Comparison of ENCODE assay signal across 15 cellular contexts in genomic region chr13:35699181-35699580, GRCh38.
DNase-seq lines count a peak whose midpoint lies in the region; ATAC-seq and TF ChIP-seq lines count a peak whose summit lies in the region.
"Had no signal": no experiment of that assay in that cellular context is flagged by ENCODE, and none has a peak within 500 bp of the region (broad histone marks: within the 10 kb centered on the region; RNA-seq: fewer than 3 reads in every experiment).

No MANE protein-coding gene starts in this region.

- H3K4me3 ChIP-seq in IMR-90 (ENCODE audit: insufficient read depth, low read depth, low read length) (peak overlapping the region; percentile 19; the same call in 1 of the 2 replicates), choroid plexus epithelial cell (ENCODE audit: low read depth, low read length) (no peak overlapping the region), neural progenitor cell (no peak overlapping the region)
- H3K4me3 ChIP-seq: prostate gland had no signal

- peak overlapping the region; percentile 44 to 93 for H4K8ac ChIP-seq in IMR-90 (ENCODE audit: low read depth in 2 of 2, low read length in 2 of 2)

- H2BK5ac ChIP-seq in IMR-90 (ENCODE audit: low read depth, low read length, poor library complexity, severe bottlenecking) = peak overlapping the region; percentile 92

- H3K4ac ChIP-seq in IMR-90 (ENCODE audit: low read depth, low read length) = peak overlapping the region; percentile 98

- peak overlapping the region; percentile 76; the same call in 2 of the 3 replicates for H2BK15ac ChIP-seq in IMR-90 (ENCODE audit: low read depth, low read length)

- no peaks in the 10 kb centered on the region for H3F3A ChIP-seq in neural progenitor cell (ENCODE audit: low read depth)

- H3K79me2 ChIP-seq in neural progenitor cell (ENCODE audit: low read depth) = no peaks in the 10 kb centered on the region

- peak overlapping the region; percentile 92 for H3K27ac ChIP-seq in IMR-90 (ENCODE audit: insufficient read depth, low read length)
- no peak overlapping the region for H3K27ac ChIP-seq in neural progenitor cell
- H3K27ac ChIP-seq: prostate gland had no signal

- H2BK120ac ChIP-seq in IMR-90 (ENCODE audit: low read depth, low read length) = peak overlapping the region; percentile 98

- H3K9me3 Mint-ChIP-seq in mesothelial cell of epicardium = peaks cover 2% of the 10 kb centered on the region
- no peaks in the 10 kb centered on the region for H3K9me3 Mint-ChIP-seq in neural progenitor cell
- H3K9me3 Mint-ChIP-seq: activated naive CD8-positive, alpha-beta T cell treated with anti-CD3 and anti-CD28 coated beads for 36 hours; CD4-positive, alpha-beta T cell had no signal

- no CpG with 5 or more reads among the region's 6 CpGs for WGBS in IMR-90 (ENCODE audit: extremely low coverage in 2 of 2, insufficient read length in 1 of 2), 2 experiments

- peaks cover 32% of the 10 kb centered on the region for H3K4me1 ChIP-seq in IMR-90 (ENCODE audit: control insufficient read depth, insufficient read depth, low read length)
- H3K4me1 ChIP-seq in neural progenitor cell = peaks cover 8% of the 10 kb centered on the region
- H3K4me1 ChIP-seq: prostate gland had no signal

- DNase-seq in IMR-90 (peak; percentile 72), choroid plexus epithelial cell (ENCODE audit: low read depth) (peak; percentile 37), iris pigment epithelial cell (ENCODE audit: low read depth) (peak; percentile 59), mesothelial cell of epicardium (ENCODE audit: low spot score in 2 of 2, unreplicated experiment in 2 of 2) (no peak), neural progenitor cell (ENCODE audit: low spot score) (no peak), germinal center (ENCODE audit: low spot score) (no peak), COR-L47 (lab: John Stamatoyannopoulos, UW) (no peak)
- DNase-seq: activated naive CD8-positive, alpha-beta T cell treated with anti-CD3 and anti-CD28 coated beads for 36 hours; activated T-cell treated with anti-CD3 and anti-CD28 coated beads, Interleukin-2, amount 50 U/mL, for 24 hours; CD4-positive, alpha-beta T cell; heart left ventricle; MM.1S; NCI-H2029 treated with DMSO at 0.1 percent for 48 hours; NCI-H526 had no signal

- CTCF ChIA-PET in IMR-90 (lab: Yijun Ruan, JAX) = no interaction called here

- H4K5ac ChIP-seq in IMR-90 (ENCODE audit: low read depth, low read length) = peak overlapping the region; percentile 62

- peak overlapping the region; percentile 92 for H3K18ac ChIP-seq in IMR-90 (ENCODE audit: low read depth, low read length)

- H3K9ac ChIP-seq in IMR-90 (ENCODE audit: low read depth, low read length) (peak overlapping the region; percentile 76), neural progenitor cell (no peak overlapping the region)

- no peak overlapping the region for H2AK9ac ChIP-seq in IMR-90 (replicated peaks; ENCODE audit: low read depth, low read length, poor library complexity)

- dilution Hi-C loops in IMR-90 (cut with HindIII; ENCODE audit: low sequenced_read_pairs, unreplicated experiment) = no loop called here

- H3K14ac ChIP-seq in IMR-90 (replicated peaks; ENCODE audit: low read depth, low read length) = peak overlapping the region; percentile 87

- peak overlapping the region; percentile 80; the same call in 1 of the 2 replicates for H2AK5ac ChIP-seq in IMR-90 (ENCODE audit: low read depth, low read length)

- no peaks in the 10 kb centered on the region for H3K36me3 ChIP-seq in IMR-90 (ENCODE audit: control insufficient read depth, insufficient read depth, low read length)
- H3K36me3 ChIP-seq in neural progenitor cell = no peaks in the 10 kb centered on the region
- H3K36me3 ChIP-seq: heart left ventricle, prostate gland had no signal

- H3K4me3 Mint-ChIP-seq in mesothelial cell of epicardium = no peak overlapping the region
- H3K4me3 Mint-ChIP-seq in neural progenitor cell = no peak overlapping the region
- H3K4me3 Mint-ChIP-seq: activated naive CD8-positive, alpha-beta T cell treated with anti-CD3 and anti-CD28 coated beads for 36 hours; activated T-cell treated with anti-CD3 and anti-CD28 coated beads, Interleukin-2, amount 50 U/mL, for 24 hours; CD4-positive, alpha-beta T cell had no signal

- peak overlapping the region; percentile 84; the same call in 1 of the 2 replicates for H3K56ac ChIP-seq in IMR-90 (ENCODE audit: extremely low read depth, insufficient read depth, low read length)

- TF ChIP-seq CTCF in IMR-90 (conservative IDR thresholded peaks at IDR 0.05; ENCODE audit: low read depth, low read length) (no peak), choroid plexus epithelial cell (conservative IDR thresholded peaks at IDR 0.05; ENCODE audit: low read depth, low read length) (no peak), mesothelial cell of epicardium (IDR thresholded peaks at IDR 0.05; ENCODE audit: unreplicated experiment) (no peak), neural progenitor cell (IDR thresholded peaks at IDR 0.05) (no peak)

- TF ChIP-seq POLR2A in IMR-90 (IDR thresholded peaks at IDR 0.05; ENCODE audit: low read depth, low read length) = no peak

- BruUV-seq in IMR-90 (replicated peaks; lab: Mats Ljungman, UMichigan) = no TSS peak

- peaks cover 14% of the 10 kb centered on the region for H3K9me1 ChIP-seq in IMR-90 (ENCODE audit: insufficient read depth, low read length)

- H4K20me1 ChIP-seq in IMR-90 (ENCODE audit: insufficient read depth, low read length) = no peaks in the 10 kb centered on the region
- H4K20me1 ChIP-seq in neural progenitor cell (ENCODE audit: low read depth) = no peaks in the 10 kb centered on the region

- intact Hi-C loops in IMR-90 (cut with micrococcal nuclease) = no loop called here

- H3K79me1 ChIP-seq in IMR-90 (ENCODE audit: low read depth in 1 of 2, low read length in 2 of 2) = no peaks in the 10 kb centered on the region

- H3K4me2 ChIP-seq in IMR-90 (ENCODE audit: low read depth, low read length) (peak overlapping the region; percentile 62), neural progenitor cell (no peak overlapping the region)

- H2AFZ ChIP-seq in IMR-90 (replicated peaks; ENCODE audit: low read length, poor library complexity) (peak overlapping the region; percentile 55), neural progenitor cell (replicated peaks) (no peak overlapping the region)

- POLR2A ChIA-PET in IMR-90 (lab: Charles Lee; ENCODE audit: unreplicated experiment) = no interaction called here

- H3K4me1 Mint-ChIP-seq in mesothelial cell of epicardium (peaks cover 25% of the 10 kb centered on the region), neural progenitor cell (peaks cover 27% of the 10 kb centered on the region)
- H3K4me1 Mint-ChIP-seq: activated naive CD8-positive, alpha-beta T cell treated with anti-CD3 and anti-CD28 coated beads for 36 hours had no signal

- in situ Hi-C loops in IMR-90 (cut with MboI; ENCODE audit: low sequenced_read_pairs) = no loop called here

- peak overlapping the region; percentile 96 for H4K91ac ChIP-seq in IMR-90 (ENCODE audit: insufficient read depth, low read depth, low read length)

- TF ChIP-seq RAD21 in IMR-90 (IDR thresholded peaks at IDR 0.05; ENCODE audit: low read length) = no peak

- H2BK20ac ChIP-seq in IMR-90 (ENCODE audit: low read depth, low read length) = peak overlapping the region; percentile 96

- H3K27me3 ChIP-seq in IMR-90 (ENCODE audit: control insufficient read depth, insufficient read depth, low read length) (no peaks in the 10 kb centered on the region), neural progenitor cell (no peaks in the 10 kb centered on the region)
- H3K27me3 ChIP-seq: heart left ventricle had no signal

- peak overlapping the region; percentile 95 for H3K23ac ChIP-seq in IMR-90 (ENCODE audit: low read depth, low read length)

- H3K27ac Mint-ChIP-seq in mesothelial cell of epicardium = no peak overlapping the region
- H3K27ac Mint-ChIP-seq in neural progenitor cell = no peak overlapping the region
- H3K27ac Mint-ChIP-seq: activated naive CD8-positive, alpha-beta T cell treated with anti-CD3 and anti-CD28 coated beads for 36 hours; activated T-cell treated with anti-CD3 and anti-CD28 coated beads, Interleukin-2, amount 50 U/mL, for 24 hours; CD4-positive, alpha-beta T cell had no signal

- ATAC-seq in IMR-90 (ENCODE audit: low read depth) = peak; percentile 73

- no peaks in the 10 kb centered on the region for H3K36me3 Mint-ChIP-seq in mesothelial cell of epicardium
- H3K36me3 Mint-ChIP-seq in neural progenitor cell = no peaks in the 10 kb centered on the region
- H3K36me3 Mint-ChIP-seq: activated naive CD8-positive, alpha-beta T cell treated with anti-CD3 and anti-CD28 coated beads for 36 hours had no signal

- H3K27me3 Mint-ChIP-seq in mesothelial cell of epicardium (ENCODE audit: low read depth) (no peaks in the 10 kb centered on the region), neural progenitor cell (ENCODE audit: insufficient read depth, low read depth) (peaks cover 3% of the 10 kb centered on the region)
- H3K27me3 Mint-ChIP-seq: activated T-cell treated with anti-CD3 and anti-CD28 coated beads, Interleukin-2, amount 50 U/mL, for 24 hours had no signal

- H3K9me3 ChIP-seq in IMR-90 (ENCODE audit: control insufficient read depth, insufficient read depth, low read length) (no peaks in the 10 kb centered on the region), neural progenitor cell (ENCODE audit: low read depth) (no peaks in the 10 kb centered on the region)
- H3K9me3 ChIP-seq: prostate gland had no signal

TF ChIP-seq in IMR-90, 13 proteins besides CTCF, POLR2A, EP300 and RAD21:
- TF ChIP-seq FOS (IDR thresholded peaks at IDR 0.05; ENCODE audit: low read depth, low read length) = peak; percentile 20; the same call in 1 of the 2 replicates
- no peak for TF ChIP-seq RFX5 (IDR thresholded peaks at IDR 0.05; ENCODE audit: low read depth, low read length)
TF ChIP-seq in IMR-90: peak in this region for 1.

Comparison
In these comparisons a context has a peak if more than half of its experiments do, and no peak if none do; other contexts are left out.
1. DNase-seq: peak in IMR-90 (single experiment), choroid plexus epithelial cell (single experiment) and iris pigment epithelial cell (single experiment); none in mesothelial cell of epicardium (0 of 2), neural progenitor cell (single experiment), germinal center (single experiment) and COR-L47 (single experiment).